In genomic region chr3:3141939-3142338, GRCh38 we compare ENCODE assay signal across 15 cellular contexts. TPM values are rescaled to one million over a fixed set of nuclear protein-coding genes. Genes with fewer than 3 reads are reported as not detected.
"Had no signal": no experiment of that assay in that cellular context is flagged by ENCODE, and none has a peak within 500 bp of the region (broad histone marks: within the 10 kb centered on the region; RNA-seq: fewer than 3 reads in every experiment).

No MANE protein-coding gene starts in this region.

- H3K9me3 ChIP-seq: adrenal gland, neutrophil, thyroid gland, vagina had no signal

- H3K27me3 ChIP-seq: adrenal gland, neutrophil, thyroid gland, vagina had no signal

- H3K9me3 Mint-ChIP-seq: activated T-cell treated with anti-CD3 and anti-CD28 coated beads, Interleukin-2, amount 50 U/mL, for 4 hours had no signal

- H3K4me3 ChIP-seq: adrenal gland, coronary artery, thyroid gland, vagina had no signal

- H3K4me3 Mint-ChIP-seq: activated T-cell treated with anti-CD3 and anti-CD28 coated beads, Interleukin-2, amount 50 U/mL, for 4 hours had no signal

- H3K4me1 ChIP-seq: vagina had no signal

- H3K27ac ChIP-seq: adrenal gland, coronary artery, neutrophil, thyroid gland, vagina had no signal

- DNase-seq: activated CD4-positive, alpha-beta T cell treated with anti-CD3 and anti-CD28 coated beads for 48 hours; activated naive CD4-positive, alpha-beta T cell; activated T-cell treated with anti-CD3 and anti-CD28 coated beads, Interleukin-2, amount 50 U/mL, for 4 hours; adrenal gland; effector memory CD4-positive, alpha-beta T cell; kidney; stimulated activated CD4-positive, alpha-beta T cell treated with anti-CD3 and anti-CD28 coated beads, Interleukin-15, amount 100 ng/mL, for 24 hours; stimulated activated CD4-positive, alpha-beta T cell treated with anti-CD3 and anti-CD28 coated beads, Interleukin-4, amount 100 ng/mL, for 24 hours; thyroid gland had no signal

- ATAC-seq: activated T-cell treated with anti-CD3 and anti-CD28 coated beads, Interleukin-2, amount 50 U/mL, for 4 hours had no signal

RNA-seq across cellular contexts. Expression of gene IL5RA, which starts 31.8 kb away (rescaled TPM):
- total RNA-seq: fibroblast of lung, mesenteric fat pad, skeletal muscle tissue, vagina had no signal
